Comparison of ENCODE assay signal across 10 cellular contexts in the genomic region with DNA sequence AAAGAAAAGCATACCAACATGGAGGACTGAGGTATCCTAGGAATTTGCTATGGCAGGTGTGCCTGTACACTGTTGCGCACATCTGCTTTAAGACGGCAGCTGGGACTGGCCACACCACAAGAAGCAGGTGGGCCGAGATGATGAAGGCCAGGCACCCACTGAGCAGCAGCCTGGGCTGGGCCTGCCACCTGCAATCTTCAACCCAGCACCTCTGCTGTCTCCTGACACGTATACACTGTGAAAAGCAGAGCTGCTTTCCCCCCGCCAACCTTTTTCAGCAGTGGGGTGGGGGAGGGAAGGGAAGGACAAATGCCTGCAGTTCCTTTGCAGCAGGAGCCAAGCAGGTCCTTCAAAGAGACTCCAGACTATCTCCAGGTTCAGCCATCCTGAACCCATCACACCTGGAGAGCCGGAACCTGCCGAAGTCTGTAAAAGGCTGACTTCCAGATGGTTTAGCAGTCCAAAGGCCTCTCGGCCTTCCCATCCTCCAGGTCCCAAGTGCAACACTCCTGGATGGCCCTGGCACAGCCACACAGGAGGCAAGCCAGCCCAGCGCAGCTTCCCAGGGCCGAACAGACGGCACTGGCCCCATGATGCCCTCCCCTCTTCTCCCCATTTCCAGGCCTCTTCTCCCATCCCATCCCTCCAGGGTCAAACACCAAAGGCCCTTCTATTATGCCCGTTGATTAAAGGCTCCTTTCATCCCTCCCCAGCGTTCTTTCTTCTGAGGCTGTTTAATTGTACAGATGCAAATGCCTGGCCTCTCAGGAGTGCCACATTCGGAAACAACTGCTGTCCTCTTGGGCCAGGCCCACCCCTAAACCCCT. TPM values are rescaled to one million over a fixed set of nuclear protein-coding genes. Genes with fewer than 3 reads are reported as not detected.
DNase-seq lines count a peak whose midpoint lies in the region; ATAC-seq and TF ChIP-seq lines count a peak whose summit lies in the region.
"Had no signal": no experiment of that assay in that cellular context is flagged by ENCODE, and none has a peak within 500 bp of the region (broad histone marks: within the 10 kb centered on the region; RNA-seq: fewer than 3 reads in every experiment).

No MANE protein-coding gene starts in this region.

- no peak overlapping the region for H3K9ac ChIP-seq in muscle layer of colon (ENCODE audit: low read length)

- intact Hi-C loops in esophagus muscularis mucosa (cut with DNase I) (no loop called here), upper lobe of right lung (cut with DNase I) (no loop called here)

- no peak overlapping the region for H3K27ac Mint-ChIP-seq in HFFc6

- no peaks in the 10 kb centered on the region for H3K9me3 Mint-ChIP-seq in HFFc6

- 0 out of 2 replicates have a peak, but pooled peaks cover 2% of the 10 kb centered on the region for H3K27me3 Mint-ChIP-seq in HFFc6 (ENCODE audit: insufficient read depth)

- TF ChIP-seq EP300 in esophagus muscularis mucosa (IDR thresholded peaks at IDR 0.05): no peak

- no peak for ATAC-seq in upper lobe of right lung

- no peaks in the 10 kb centered on the region for H3K27me3 ChIP-seq in esophagus muscularis mucosa
- no peaks in the 10 kb centered on the region for H3K27me3 ChIP-seq in muscle layer of colon (ENCODE audit: control insufficient read depth in 1 of 2, insufficient read depth in 2 of 2, low read length in 2 of 2)
- H3K27me3 ChIP-seq in upper lobe of right lung: no peaks in the 10 kb centered on the region

- H3K4me1 Mint-ChIP-seq in HFFc6 (ENCODE audit: low read depth): peaks cover 15% of the 10 kb centered on the region

- H3K4me1 ChIP-seq in esophagus muscularis mucosa: peaks cover 32 to 48% (median 46%) of the 10 kb centered on the region in 4 donors
- H3K4me1 ChIP-seq in muscle layer of colon (ENCODE audit: insufficient read depth, low read length): peaks cover 27% of the 10 kb centered on the region
- H3K4me1 ChIP-seq in upper lobe of right lung: peaks cover 42% of the 10 kb centered on the region

- WGBS in esophagus muscularis mucosa: 69% methylated on average over 13 of the region's 14 CpGs

- H3K36me3 Mint-ChIP-seq in HFFc6 (ENCODE audit: low read depth): no peaks in the 10 kb centered on the region

- peak overlapping the region; percentile 74 to 80 (median 75) for H3K27ac ChIP-seq in esophagus muscularis mucosa (replicated peaks in 1 of 4)
- H3K27ac ChIP-seq in muscle layer of colon (ENCODE audit: low read depth, low read length): peak overlapping the region; percentile 21
- H3K27ac ChIP-seq in upper lobe of right lung: peak overlapping the region; percentile 73
- H3K27ac ChIP-seq: psoas muscle had no signal

- H3K4me3 ChIP-seq in esophagus muscularis mucosa: no peak overlapping the region
- no peak overlapping the region for H3K4me3 ChIP-seq in muscle layer of colon (ENCODE audit: low read depth in 1 of 2, low read length in 2 of 2)
- no peak overlapping the region for H3K4me3 ChIP-seq in upper lobe of right lung
- H3K4me3 ChIP-seq: psoas muscle had no signal

- H3K9me3 ChIP-seq in esophagus muscularis mucosa (no peaks in the 10 kb centered on the region), muscle layer of colon (ENCODE audit: low read length) (no peaks in the 10 kb centered on the region), upper lobe of right lung (no peaks in the 10 kb centered on the region)
- H3K9me3 ChIP-seq: psoas muscle had no signal

- H3K36me3 ChIP-seq in esophagus muscularis mucosa: peaks cover 21 to 51% (median 41%) of the 10 kb centered on the region in 4 donors
- H3K36me3 ChIP-seq in muscle layer of colon (ENCODE audit: insufficient read depth, low read length): peaks cover 33% of the 10 kb centered on the region
- peaks cover 55% of the 10 kb centered on the region for H3K36me3 ChIP-seq in upper lobe of right lung

- no peak for TF ChIP-seq POLR2A in esophagus muscularis mucosa (IDR thresholded peaks at IDR 0.05; ENCODE audit: low read depth)

- no peak overlapping the region for H3K4me3 Mint-ChIP-seq in HFFc6

- DNase-seq in activated effector memory CD4-positive, alpha-beta T cell treated with anti-CD3 and anti-CD28 coated beads, Interleukin-2, amount 50 U/mL, for 16 hours: peak; percentile 46
- no peak for DNase-seq in activated effector memory CD4-positive, alpha-beta T cell treated with Interleukin-2 at 50 U/mL for 16 hours
- DNase-seq in esophagus muscularis mucosa (ENCODE audit: extremely low spot score) (no peak), upper lobe of right lung (no peak), HFFc6 (no peak), HPDE6-E6E7 (ENCODE audit: extremely low spot score) (no peak)
- DNase-seq in effector CD4-positive, alpha-beta T cell: no peak
- DNase-seq: NCI-H2107, psoas muscle had no signal

- TF ChIP-seq CTCF in esophagus muscularis mucosa (IDR thresholded peaks at IDR 0.05) (no peak), upper lobe of right lung (IDR thresholded peaks at IDR 0.05) (no peak), HFFc6 (IDR thresholded peaks at IDR 0.05) (no peak)

RNA-seq across cellular contexts. Expression of gene AXIN2, which starts 31.1 kb away (rescaled TPM):
- 10 to 100 TPM; 17.2 to 63.4 (median 49.3) TPM for total RNA-seq in esophagus muscularis mucosa
- total RNA-seq in upper lobe of right lung: 63.6 TPM
- under 1 TPM; 0.17 to 0.57 (median 0.39) TPM for total RNA-seq in HFFc6 (2021; fragmentation: NEBNext Ultra II Directional; extraction: Animal tissue kit (Norgen Biotek cat#: 25700))

Comparison
In these comparisons a context has a peak if more than half of its experiments do, and no peak if none do; other contexts are left out.
1. H3K27ac ChIP-seq: peak in every context shown above with its lines; median percentile 75 in esophagus muscularis mucosa; 73 in upper lobe of right lung; 21 in muscle layer of colon.
2. RNA of gene AXIN2, which starts 31.1 kb away (total RNA-seq): 63.6 TPM in upper lobe of right lung (single experiment) and 17.2 to 63.4 TPM in esophagus muscularis mucosa; 0.17 to 0.57 TPM in HFFc6; every median in the first group is over 10 times any median in the second.